Comparison of ENCODE assay signal across 9 cellular contexts in genomic region chr1:40389871-40390560, GRCh38. TPM values are rescaled to one million over a fixed set of nuclear protein-coding genes. Genes with fewer than 3 reads are reported as not detected.
DNase-seq lines count a peak whose midpoint lies in the region; ATAC-seq, FAIRE-seq and TF ChIP-seq lines count a peak whose summit lies in the region.
"Had no signal": no experiment of that assay in that cellular context is flagged by ENCODE, and none has a peak within 500 bp of the region (broad histone marks: within the 10 kb centered on the region; RNA-seq: fewer than 3 reads in every experiment).

No MANE protein-coding gene starts in this region.

- intact Hi-C loops in activated CD4-positive, alpha-beta T cell treated with anti-CD3 and anti-CD28 coated beads, Interleukin-2, amount 10 ng/mL, durations not matched to agents 24 days and 14 days (cut with micrococcal nuclease): loop anchor here (1.0 to 5.0 kb wide), 3 partner anchors 10 to 348 kb away; partner anchors contain the start of genes CAP1 and ZFP69B
- intact Hi-C loops in HepG2 (cut with micrococcal nuclease; ENCODE audit: unreplicated experiment) (no loop called here), thyroid gland (cut with DNase I) (no loop called here)

- H3K27ac Mint-ChIP-seq in activated CD4-positive, alpha-beta T cell treated with anti-CD3 and anti-CD28 coated beads, Interleukin-2, amount 10 ng/mL, durations not matched to agents 24 days and 14 days: peak overlapping the region; percentile 88
- H3K27ac Mint-ChIP-seq in endothelial cell (ENCODE audit: unreplicated experiment): no peak overlapping the region

- H3K9me3 ChIP-seq in HepG2 (ENCODE audit: low read length): no peaks in the 10 kb centered on the region
- H3K9me3 ChIP-seq in thyroid gland: no peaks in the 10 kb centered on the region
- H3K9me3 ChIP-seq: BLaER1 had no signal

- H2AFZ ChIP-seq in HepG2 (ENCODE audit: low read length): no peak overlapping the region

- H3K4me1 Mint-ChIP-seq in activated CD4-positive, alpha-beta T cell treated with anti-CD3 and anti-CD28 coated beads, Interleukin-2, amount 10 ng/mL, durations not matched to agents 24 days and 14 days: peaks cover 75% of the 10 kb centered on the region
- H3K4me1 Mint-ChIP-seq in endothelial cell (ENCODE audit: unreplicated experiment): peaks cover 22% of the 10 kb centered on the region

- FAIRE-seq in HepG2 (lab: Jason Lieb, UNC): peak; percentile 94

- no peaks in the 10 kb centered on the region for H4K20me1 ChIP-seq in HepG2 (ENCODE audit: insufficient read depth, low read length)
- H4K20me1 ChIP-seq: BLaER1 had no signal

- peak overlapping the region; percentile 48 for H3K9ac ChIP-seq in HepG2 (ENCODE audit: insufficient read depth, low read depth, low read length)
- H3K9ac ChIP-seq: BLaER1 had no signal

- ATAC-seq in HepG2 (peak; percentile 93), HG02798 (IDR thresholded peaks at IDR 0.05; ENCODE audit: poor library complexity, unreplicated experiment) (no peak)

- H3K4me3 Mint-ChIP-seq in activated CD4-positive, alpha-beta T cell treated with anti-CD3 and anti-CD28 coated beads, Interleukin-2, amount 10 ng/mL, durations not matched to agents 24 days and 14 days: peak overlapping the region; percentile 87
- H3K4me3 Mint-ChIP-seq in endothelial cell (ENCODE audit: unreplicated experiment): no peak overlapping the region

- H3K27me3 ChIP-seq in HepG2 (ENCODE audit: control insufficient read depth in 1 of 2, insufficient read depth in 2 of 2, low read length in 2 of 2) (no peaks in the 10 kb centered on the region), thyroid gland (no peaks in the 10 kb centered on the region)
- H3K27me3 ChIP-seq: BLaER1 had no signal

- peaks cover 47% of the 10 kb centered on the region for H3K36me3 Mint-ChIP-seq in activated CD4-positive, alpha-beta T cell treated with anti-CD3 and anti-CD28 coated beads, Interleukin-2, amount 10 ng/mL, durations not matched to agents 24 days and 14 days (ENCODE audit: low read depth)
- H3K36me3 Mint-ChIP-seq in endothelial cell (ENCODE audit: low read depth, unreplicated experiment): peaks cover 10% of the 10 kb centered on the region

- TF ChIP-seq EP300 in HepG2 (IDR thresholded peaks at IDR 0.05; ENCODE audit: low read depth in 2 of 2, low read length in 2 of 2) (peak in 1 of 2 experiments; percentile 79; a peak in 2 of 4 replicates), HepG2 (CRISPR knock-in tag; IDR thresholded peaks at IDR 0.05; ENCODE audit: borderline replicate concordance) (peak; percentile 53; the same call in 1 of the 2 replicates)

- BruUV-seq in HepG2 (replicated peaks; lab: Mats Ljungman, UMichigan): no TSS peak

- no peaks in the 10 kb centered on the region for H3K27me3 Mint-ChIP-seq in activated CD4-positive, alpha-beta T cell treated with anti-CD3 and anti-CD28 coated beads, Interleukin-2, amount 10 ng/mL, durations not matched to agents 24 days and 14 days
- H3K27me3 Mint-ChIP-seq in endothelial cell (ENCODE audit: unreplicated experiment): peaks cover 4% of the 10 kb centered on the region

- in situ Hi-C loops in HepG2 (cut with HindIII; ENCODE audit: extremely low pct_ligation_motif_present, low pct_unique_long_range_greater_than_20kb): no loop called here

- CTCF ChIA-PET in HepG2 (lab: Yijun Ruan, JAX; ENCODE audit: low intra/inter-chr PET ratio, low total read pairs): no interaction called here

- H3K4me1 ChIP-seq in HepG2 (ENCODE audit: insufficient read depth, low read length) (peaks cover 85% of the 10 kb centered on the region), thyroid gland (peaks cover 47 to 71% of the 10 kb centered on the region in 2 donors)

- H3K4me3 ChIP-seq in HepG2 (replicated peaks in 1 of 3; ENCODE audit: insufficient read depth in 1 of 3, low read depth in 2 of 3, low read length in 3 of 3) (peak overlapping the region in 2 of 3 experiments; percentile 9 to 29; a peak in 2 of 6 replicates), thyroid gland (replicated peaks in 1 of 3) (no peak overlapping the region)
- H3K4me3 ChIP-seq: BLaER1 had no signal

- H3K4me2 ChIP-seq in HepG2 (ENCODE audit: low read depth, low read length): peak overlapping the region; percentile 69
- H3K4me2 ChIP-seq: BLaER1 had no signal

- no peaks in the 10 kb centered on the region for H3K9me3 Mint-ChIP-seq in activated CD4-positive, alpha-beta T cell treated with anti-CD3 and anti-CD28 coated beads, Interleukin-2, amount 10 ng/mL, durations not matched to agents 24 days and 14 days
- no peaks in the 10 kb centered on the region for H3K9me3 Mint-ChIP-seq in endothelial cell (ENCODE audit: unreplicated experiment)

- TF ChIP-seq RAD21 in HepG2 (CRISPR knock-in tag; IDR thresholded peaks at IDR 0.05): 0 out of 2 replicates have a peak, but pooled peaks have one; percentile 21

- peak; percentile 70 for DNase-seq in activated CD4-positive, alpha-beta T cell treated with anti-CD3 and anti-CD28 coated beads, Interleukin-2, amount 10 ng/mL, durations not matched to agents 24 days and 14 days
- no peak for DNase-seq in activated CD4-positive, alpha-beta T cell treated with anti-CD3 and anti-CD28 coated beads, Interleukin-2, amount 50 U/mL, for 4 hours
- peak; percentile 73 for DNase-seq in astrocyte of the hippocampus (ENCODE audit: low read depth, low spot score)
- peak; percentile 98 for DNase-seq in HepG2 (ENCODE audit: low spot score)
- no peak for DNase-seq in thyroid gland
- no peak for DNase-seq in endothelial cell (ENCODE audit: low spot score)
- no peak for DNase-seq in NCI-H2196 treated with DMSO at 0.1 percent for 48 hours (lab: John Stamatoyannopoulos, UW; ENCODE audit: unreplicated experiment)

- peaks cover 64% of the 10 kb centered on the region for H3K79me2 ChIP-seq in HepG2 (ENCODE audit: insufficient read depth, low read length)

- POLR2A ChIA-PET in HepG2 (lab: Yijun Ruan, JAX): interaction anchor here (0.9 to 5.7 kb wide), 11 partner anchors 8 to 76 kb away, joined by 3 to 56 read pairs (median 6); partner anchors contain the start of genes SMAP2 and ZFP69B

- H3K27ac ChIP-seq in HepG2 (ENCODE audit: extremely low read length, insufficient read depth, low read length) (peak overlapping the region; percentile 92), thyroid gland (peak overlapping the region; percentile 7 to 49 (median 25))
- H3K27ac ChIP-seq: BLaER1 had no signal

- TF ChIP-seq CTCF in HepG2 (CRISPR knock-in tag; IDR thresholded peaks at IDR 0.05) (no peak), thyroid gland (IDR thresholded peaks at IDR 0.05) (no peak), endothelial cell (IDR thresholded peaks at IDR 0.05; ENCODE audit: unreplicated experiment) (no peak)

- H3K36me3 ChIP-seq in HepG2 (replicated peaks in 1 of 2; ENCODE audit: control insufficient read depth in 1 of 2, insufficient read depth in 2 of 2, low read length in 2 of 2) (no peaks in the 10 kb centered on the region), thyroid gland (no peaks in the 10 kb centered on the region)

- 0% methylated on average over 4 of the region's 4 CpGs for WGBS in HepG2 (ENCODE audit: low lambda C conversion rate)
- 64 to 67% methylated on average over 4 of the region's 4 CpGs for WGBS in thyroid gland, 2 donors

- TF ChIP-seq POLR2A in HepG2 (IDR thresholded peaks at IDR 0.05; ENCODE audit: insufficient read depth in 1 of 2, low read depth in 2 of 2, low read length in 2 of 2) (no peak), thyroid gland (IDR thresholded peaks at IDR 0.05) (no peak)

TF ChIP-seq in HepG2, 621 proteins besides CTCF, POLR2A, EP300 and RAD21 (continues in another document):
- peak; percentile 98 for TF ChIP-seq ARID3A (IDR thresholded peaks at IDR 0.05; ENCODE audit: low read depth, low read length)

RNA-seq across cellular contexts. Expression of gene SMAP2, which starts 16.5 kb away (rescaled TPM):
- 156 and 157 TPM in 2 replicates for total RNA-seq in activated CD4-positive, alpha-beta T cell treated with anti-CD3 and anti-CD28 coated beads, Interleukin-2, amount 10 ng/mL, durations not matched to agents 24 days and 14 days
- 19.0 and 21.2 TPM in 2 replicates for total RNA-seq in HepG2 (2016; rRNA removed; fragmentation: Illumina TruSeq; extraction: Trizol)
- total RNA-seq in HepG2 (2016; cell fraction: cytosol; rRNA removed; fragmentation: Illumina TruSeq; extraction: Trizol; ENCODE audit: low read depth): 3.7 and 4.1 TPM in 2 replicates
- 17.0 and 17.7 TPM in 2 replicates for total RNA-seq in HepG2 (2016; cell fraction: insoluble cytoplasmic fraction; rRNA removed; fragmentation: Illumina TruSeq; extraction: Trizol)
- total RNA-seq in HepG2 (2016; cell fraction: membrane; rRNA removed; fragmentation: Illumina TruSeq; extraction: Trizol): 9.4 and 9.9 TPM in 2 replicates
- total RNA-seq in HepG2 (2016; cell fraction: nucleus; rRNA removed; fragmentation: Illumina TruSeq; extraction: Trizol): 12.5 and 12.6 TPM in 2 replicates
- polyA plus RNA-seq in HepG2 (2011; rRNA removed): 22.3 and 22.5 TPM in 2 replicates
- polyA plus RNA-seq in HepG2 (2011; cell fraction: cytosol; rRNA removed): 19.5 and 21.2 TPM in 2 replicates
- polyA plus RNA-seq in HepG2 (2011; cell fraction: nucleus; rRNA removed): 14.7 and 15.6 TPM in 2 replicates
- polyA plus RNA-seq in HepG2 (2012): 22.4 and 36.2 TPM in 2 replicates
- 2.5 and 2.8 TPM in 2 replicates for polyA plus RNA-seq in HepG2 (2016; cell fraction: cytosol; fragmentation: Illumina TruSeq; extraction: Trizol; ENCODE audit: low read depth)
- polyA plus RNA-seq in HepG2 (2016; cell fraction: insoluble cytoplasmic fraction; fragmentation: Illumina TruSeq; extraction: Trizol; ENCODE audit: low read depth): 24.0 and 32.1 TPM in 2 replicates
- polyA plus RNA-seq in HepG2 (2016; cell fraction: membrane; fragmentation: Illumina TruSeq; extraction: Trizol; ENCODE audit: low read depth): 10.0 and 10.2 TPM in 2 replicates
- polyA plus RNA-seq in HepG2 (2016; cell fraction: nucleus; fragmentation: Illumina TruSeq; extraction: Trizol; ENCODE audit: insufficient read depth, low read depth): 29.2 and 32.0 TPM in 2 replicates
- 14.4 and 37.7 TPM in 2 replicates for polyA minus RNA-seq in HepG2 (2011; rRNA and poly(A)+ RNA removed; ENCODE audit: low replicate concordance)
- 14.2 and 14.6 TPM in 2 replicates for polyA minus RNA-seq in HepG2 (2011; cell fraction: cytosol; rRNA and poly(A)+ RNA removed)
- 12.0 and 16.8 TPM in 2 replicates for polyA minus RNA-seq in HepG2 (2011; cell fraction: nucleus; rRNA and poly(A)+ RNA removed)
- total RNA-seq in thyroid gland: 10 to 100 TPM; 21.9 to 29.3 (median 26.8) TPM
- total RNA-seq in endothelial cell (ENCODE audit: unreplicated experiment): 12.1 TPM

Comparison
In these comparisons a context has a peak if more than half of its experiments do, and no peak if none do; other contexts are left out.
1. DNase-seq: peak in activated CD4-positive, alpha-beta T cell treated with anti-CD3 and anti-CD28 coated beads, Interleukin-2, amount 10 ng/mL, durations not matched to agents 24 days and 14 days (single experiment), astrocyte of the hippocampus (single experiment) and HepG2 (single experiment); none in activated CD4-positive, alpha-beta T cell treated with anti-CD3 and anti-CD28 coated beads, Interleukin-2, amount 50 U/mL, for 4 hours (0 of 2), thyroid gland (0 of 2), endothelial cell (single experiment) and NCI-H2196 treated with DMSO at 0.1 percent for 48 hours (single experiment).
2. H3K4me3 ChIP-seq: peak in HepG2 (2 of 3); none in thyroid gland (0 of 3).